In genomic region chr10:30058570-30059132, GRCh38 we compare ENCODE assay signal across 8 cellular contexts. TPM values are rescaled to one million over a fixed set of nuclear protein-coding genes. Genes with fewer than 3 reads are reported as not detected.
DNase-seq lines count a peak whose midpoint lies in the region; ATAC-seq lines count a peak whose summit lies in the region.

No MANE protein-coding gene starts in this region.

- peaks cover 45 to 79% (median 62%) of the 10 kb centered on the region in 5 donors for H3K27me3 Mint-ChIP-seq in naive thymus-derived CD8-positive, alpha-beta T cell

- H3K9me3 ChIP-seq in HUES48 (ENCODE audit: control insufficient read depth, insufficient read depth, low read length) = no peaks in the 10 kb centered on the region
- H3K9me3 ChIP-seq in effector memory CD4-positive, alpha-beta T cell (ENCODE audit: control insufficient read depth, low read length) = no peaks in the 10 kb centered on the region

- H3K27ac Mint-ChIP-seq in naive thymus-derived CD8-positive, alpha-beta T cell = no peak overlapping the region

- H3K9ac ChIP-seq in HUES48 (ENCODE audit: low read depth, low read length) = no peak overlapping the region

- DNase-seq in AG08396 (ENCODE audit: low spot score) = peak; percentile 39
- DNase-seq in effector memory CD4-positive, alpha-beta T cell = no peak
- DNase-seq in naive thymus-derived CD8-positive, alpha-beta T cell = no peak
- DNase-seq in NCI-H2107 (lab: John Stamatoyannopoulos, UW) = no peak
- DNase-seq in NCI-H1436 (lab: John Stamatoyannopoulos, UW) = no peak

- H3K27ac ChIP-seq in HUES48 (ENCODE audit: low read depth, low read length) = peak overlapping the region; percentile 27
- no peak overlapping the region for H3K27ac ChIP-seq in effector memory CD4-positive, alpha-beta T cell (ENCODE audit: insufficient read depth, low read length, poor library complexity, severe bottlenecking)

- H3K36me3 ChIP-seq in HUES48 (ENCODE audit: control insufficient read depth, insufficient read depth, low read length) = no peaks in the 10 kb centered on the region
- H3K36me3 ChIP-seq in effector memory CD4-positive, alpha-beta T cell (ENCODE audit: control insufficient read depth, insufficient read depth, low read length) = no peaks in the 10 kb centered on the region

- H3K4me1 Mint-ChIP-seq in naive thymus-derived CD8-positive, alpha-beta T cell = peaks cover 4 to 12% (median 9%) of the 10 kb centered on the region in 4 donors

- peaks cover 0 to 2% (median 0%) of the 10 kb centered on the region in 9 donors for H3K9me3 Mint-ChIP-seq in naive thymus-derived CD8-positive, alpha-beta T cell

- H3K4me3 ChIP-seq in HUES48 (ENCODE audit: low read depth, low read length) = peak overlapping the region; percentile 64
- peak overlapping the region; percentile 22 for H3K4me3 ChIP-seq in effector memory CD4-positive, alpha-beta T cell (ENCODE audit: insufficient read depth, low read depth, low read length, poor library complexity, severe bottlenecking)

- H3K4me3 Mint-ChIP-seq in naive thymus-derived CD8-positive, alpha-beta T cell = peak overlapping the region; percentile 29 to 78 (median 68)

- H3K27me3 ChIP-seq in HUES48 (ENCODE audit: control insufficient read depth, insufficient read depth, low read length) = peaks cover 40% of the 10 kb centered on the region
- H3K27me3 ChIP-seq in effector memory CD4-positive, alpha-beta T cell (replicated peaks; ENCODE audit: control insufficient read depth, insufficient read depth, low read length, poor library complexity, severe bottlenecking) = peaks cover 31% of the 10 kb centered on the region

- H3K4me1 ChIP-seq in HUES48 (ENCODE audit: control insufficient read depth, insufficient read depth, low read length) = peaks cover 46% of the 10 kb centered on the region
- peaks cover 7% of the 10 kb centered on the region for H3K4me1 ChIP-seq in effector memory CD4-positive, alpha-beta T cell (ENCODE audit: control insufficient read depth, insufficient read depth, low read length, poor library complexity, severe bottlenecking)

- ATAC-seq in naive thymus-derived CD8-positive, alpha-beta T cell = peak in 1 of 2 donors; percentile 41
- ATAC-seq in HG03175 (IDR thresholded peaks at IDR 0.05; ENCODE audit: unreplicated experiment) (no peak), GM21423 (IDR thresholded peaks at IDR 0.05; ENCODE audit: unreplicated experiment) (no peak)

- POLR2A ChIA-PET in naive thymus-derived CD8-positive, alpha-beta T cell (lab: Charles Lee) = no interaction called here

- H3K36me3 Mint-ChIP-seq in naive thymus-derived CD8-positive, alpha-beta T cell = peaks cover 0 to 3% (median 0%) of the 10 kb centered on the region in 3 donors

RNA-seq across cellular contexts. Expression of gene JCAD, which starts 0.7 kb away (rescaled TPM):
- total RNA-seq in naive thymus-derived CD8-positive, alpha-beta T cell = not detected
- not detected for polyA plus RNA-seq in naive thymus-derived CD8-positive, alpha-beta T cell
